1 cellular context compared by ENCODE assay signal in genomic region chr14:91418387-91419043, GRCh38.
A peak's percentile ranks its signal among the peaks of the same experiment; 100 is the strongest.
TF ChIP-seq lines count a peak whose summit lies in the region.

No MANE protein-coding gene starts in this region.

TF ChIP-seq in GM12878, 131 proteins besides CTCF, POLR2A, EP300 and RAD21 (continued from another document):
- TF ChIP-seq CUX1 (IDR thresholded peaks at IDR 0.05; ENCODE audit: insufficient replicate concordance, low read depth, low read length) (no peak), GATAD2B (conservative IDR thresholded peaks at IDR 0.05; ENCODE audit: low read depth) (0 out of 2 replicates have a peak, but pooled peaks have one; percentile 45), BHLHE40 (IDR thresholded peaks at IDR 0.05; ENCODE audit: borderline replicate concordance in 1 of 2, low read depth in 2 of 2, low read length in 1 of 2) (peak in 1 of 2 experiments; percentile 22; a peak in 2 of 4 replicates), USF2 (IDR thresholded peaks at IDR 0.05; ENCODE audit: borderline replicate concordance, low read depth, low read length) (no peak), MLLT1 (IDR thresholded peaks at IDR 0.05) (peak; percentile 42; the same call in 1 of the 2 replicates), STAT3 (IDR thresholded peaks at IDR 0.05; ENCODE audit: low read depth, low read length) (no peak), RAD51 (IDR thresholded peaks at IDR 0.05) (no peak), ZBTB4 (CRISPR knock-in tag; IDR thresholded peaks at IDR 0.05) (no peak), ZNF217 (IDR thresholded peaks at IDR 0.05) (peak; percentile 69; the same call in 1 of the 2 replicates), SUPT20H (IDR thresholded peaks at IDR 0.05; ENCODE audit: borderline replicate concordance, control insufficient read depth, low read depth, low read length) (no peak), SIX5 (IDR thresholded peaks at IDR 0.05; ENCODE audit: low read depth, low read length, severe bottlenecking) (no peak), CREB1 (IDR thresholded peaks at IDR 0.05; ENCODE audit: low read depth) (0 out of 2 replicates have a peak, but pooled peaks have one; percentile 3), MYC (IDR thresholded peaks at IDR 0.05; ENCODE audit: insufficient read depth, insufficient read length, insufficient replicate concordance, low read length, severe bottlenecking) (peak; percentile 0), TBL1XR1 (IDR thresholded peaks at IDR 0.05; ENCODE audit: low read depth, low read length) (no peak), NKRF (conservative IDR thresholded peaks at IDR 0.05) (peak; percentile 32; the same call in 1 of the 2 replicates), CBFB (IDR thresholded peaks at IDR 0.05; ENCODE audit: low read depth) (peak; percentile 59; the same call in 1 of the 2 replicates), NBN (IDR thresholded peaks at IDR 0.05) (peak; percentile 89), NFIC (IDR thresholded peaks at IDR 0.05; ENCODE audit: low read depth, low read length) (no peak), WRNIP1 (IDR thresholded peaks at IDR 0.05; ENCODE audit: borderline replicate concordance, low read depth, low read length) (no peak), PML (IDR thresholded peaks at IDR 0.05; ENCODE audit: low read length) (no peak), BRCA1 (IDR thresholded peaks at IDR 0.05; ENCODE audit: low read depth, low read length) (no peak), RB1 (IDR thresholded peaks at IDR 0.05; ENCODE audit: borderline replicate concordance) (0 out of 2 replicates have a peak, but pooled peaks have one; percentile 88), CHD1 (IDR thresholded peaks at IDR 0.05; ENCODE audit: low read depth, low read length) (no peak), KLF5 (IDR thresholded peaks at IDR 0.05; ENCODE audit: partially characterized antibody) (no peak), KAT2A (conservative IDR thresholded peaks at IDR 0.05; ENCODE audit: control insufficient read depth, low read depth, low read length) (no peak), SMARCA5 (IDR thresholded peaks at IDR 0.05) (peak; percentile 100)
TF ChIP-seq in GM12878: peak in this region for 25.
